In the genomic region with DNA sequence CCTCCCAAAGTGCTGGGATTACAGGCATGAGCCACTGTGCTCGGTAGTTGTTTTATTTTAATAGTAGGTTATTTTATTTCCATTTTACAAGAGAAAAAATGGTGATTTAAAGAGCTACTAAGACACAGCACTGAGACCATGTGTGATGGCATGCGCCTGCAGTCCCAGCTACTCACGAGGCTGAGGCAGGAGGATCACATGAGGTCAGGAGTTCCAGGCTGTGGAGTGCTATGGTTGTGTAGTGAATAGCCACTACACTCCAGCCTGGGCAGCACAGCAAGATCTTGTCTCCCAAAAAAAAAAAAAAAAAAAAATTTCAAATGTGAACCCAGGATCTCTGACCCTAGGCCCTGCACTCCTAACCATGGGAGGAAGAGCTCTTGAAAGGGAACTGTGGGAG, we compare ENCODE assay signal across 2 cellular contexts.
TF ChIP-seq lines count a peak whose summit lies in the region.

No MANE protein-coding gene starts in this region.

TF ChIP-seq in HEK293, 187 proteins besides CTCF, POLR2A, EP300 and RAD21:
- 0 out of 2 replicates have a peak, but pooled peaks have one; percentile 38 for TF ChIP-seq ZNF121 (tag by site-specific recombination; IDR thresholded peaks at IDR 0.05)
- no peak for TF ChIP-seq FEZF1 (tag by site-specific recombination; IDR thresholded peaks at IDR 0.05)

TF ChIP-seq in H1, 55 proteins besides CTCF, POLR2A, EP300 and RAD21:
- TF ChIP-seq ATF2 (IDR thresholded peaks at IDR 0.05; ENCODE audit: low read length) (no peak), SAP30 (IDR thresholded peaks at IDR 0.05; ENCODE audit: insufficient read depth, insufficient replicate concordance, low read length) (no peak), KDM1A (IDR thresholded peaks at IDR 0.05; ENCODE audit: borderline replicate concordance, low read length) (no peak), SP1 (IDR thresholded peaks at IDR 0.05; ENCODE audit: low read depth, low read length) (no peak), CHD7 (IDR thresholded peaks at IDR 0.05; ENCODE audit: insufficient replicate concordance, low read length) (no peak), YY1 (IDR thresholded peaks at IDR 0.05; ENCODE audit: low read depth, low read length) (no peak), RXRA (IDR thresholded peaks at IDR 0.05; ENCODE audit: insufficient read depth, low read depth, low read length) (no peak), NANOG (IDR thresholded peaks at IDR 0.05; ENCODE audit: insufficient read depth, low read depth, low read length, poor library complexity, severe bottlenecking) (no peak), CBX5 (IDR thresholded peaks at IDR 0.05; ENCODE audit: low read depth, low read length) (no peak), TAF7 (optimal IDR thresholded peaks at IDR 0.05; ENCODE audit: borderline replicate concordance, low read depth, low read length) (no peak), SIN3A (conservative IDR thresholded peaks at IDR 0.05 in 1 of 2, IDR thresholded peaks at IDR 0.05 in 1 of 2; ENCODE audit: low read depth in 1 of 2, low read length in 2 of 2) (no peak), TBP (IDR thresholded peaks at IDR 0.05; ENCODE audit: low read depth, low read length) (no peak), CTBP2 (IDR thresholded peaks at IDR 0.05; ENCODE audit: borderline replicate concordance, insufficient read depth, insufficient read length, low read length) (no peak), PHF8 (conservative IDR thresholded peaks at IDR 0.05; ENCODE audit: low read depth, low read length) (no peak), CHD2 (IDR thresholded peaks at IDR 0.05; ENCODE audit: low read length) (no peak), GTF2F1 (IDR thresholded peaks at IDR 0.05; ENCODE audit: borderline replicate concordance, low read depth, low read length) (no peak)
- TF ChIP-seq, protein P1, sequence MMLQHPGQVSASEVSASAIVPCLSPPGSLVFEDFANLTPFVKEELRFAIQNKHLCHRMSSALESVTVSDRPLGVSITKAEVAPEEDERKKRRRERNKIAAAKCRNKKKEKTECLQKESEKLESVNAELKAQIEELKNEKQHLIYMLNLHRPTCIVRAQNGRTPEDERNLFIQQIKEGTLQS (IDR thresholded peaks at IDR 0.05; ENCODE audit: insufficient read depth, low read depth, low read length) = no peak
